19 cellular contexts compared by ENCODE assay signal in the genomic region with DNA sequence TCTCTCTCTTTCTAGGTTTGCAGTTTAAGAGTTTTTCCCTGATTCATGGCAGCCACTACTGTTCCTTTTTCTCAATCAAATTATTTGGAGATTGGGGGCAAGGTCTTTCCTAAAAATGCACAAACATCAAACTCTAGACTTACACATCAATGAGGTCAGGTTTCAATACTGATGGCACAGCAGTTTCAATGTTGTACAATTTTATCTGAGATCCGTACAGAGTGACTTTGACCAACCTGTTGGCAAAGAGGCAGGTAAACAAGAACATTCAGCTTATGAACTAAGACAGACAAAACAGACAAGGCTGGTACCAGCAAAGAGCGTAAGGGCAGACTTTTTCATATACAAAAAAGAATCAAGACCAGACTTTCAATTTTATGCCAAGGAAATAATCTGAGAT. TPM values are rescaled to one million over a fixed set of nuclear protein-coding genes. Genes with fewer than 3 reads are reported as not detected.
DNase-seq lines count a peak whose midpoint lies in the region; ATAC-seq and TF ChIP-seq lines count a peak whose summit lies in the region.
"Had no signal": no experiment of that assay in that cellular context is flagged by ENCODE, and none has a peak within 500 bp of the region (broad histone marks: within the 10 kb centered on the region; RNA-seq: fewer than 3 reads in every experiment).

No MANE protein-coding gene starts in this region.

- no peaks in the 10 kb centered on the region for H3K79me2 ChIP-seq in PC-9 (ENCODE audit: low read depth)

- POLR2A ChIA-PET in PC-9 (lab: Charles Lee; ENCODE audit: unreplicated experiment) = no interaction called here

- peaks cover 57% of the 10 kb centered on the region for H3K36me3 Mint-ChIP-seq in T-helper 2 cell treated with Interferon-gamma antibody and Interleukin-4, amounts not matched to agents 5 μg/mL and 100 μg/mL, for 36 hours (ENCODE audit: low read depth)
- peaks cover 52% of the 10 kb centered on the region for H3K36me3 Mint-ChIP-seq in CD4-positive, CD25-positive, alpha-beta regulatory T cell
- H3K36me3 Mint-ChIP-seq in activated naive CD8-positive, alpha-beta T cell = peaks cover 9% of the 10 kb centered on the region
- H3K36me3 Mint-ChIP-seq in memory B cell = peaks cover 39% of the 10 kb centered on the region

- no peak overlapping the region for H3K4me3 ChIP-seq in CD4-positive, CD25-positive, alpha-beta regulatory T cell (ENCODE audit: low read depth, low read length)
- H3K4me3 ChIP-seq in PC-9 = no peak overlapping the region
- H3K4me3 ChIP-seq: BLaER1 had no signal

- intact Hi-C loops in PC-9 (cut with micrococcal nuclease; ENCODE audit: unreplicated experiment) = no loop called here

- peaks cover 2% of the 10 kb centered on the region for H3K4me1 Mint-ChIP-seq in T-helper 2 cell treated with Interferon-gamma antibody and Interleukin-4, amounts not matched to agents 5 μg/mL and 100 μg/mL, for 36 hours (ENCODE audit: low read depth)
- peaks cover 2 to 8% (median 5%) of the 10 kb centered on the region in 4 donors for H3K4me1 Mint-ChIP-seq in CD4-positive, CD25-positive, alpha-beta regulatory T cell
- H3K4me1 Mint-ChIP-seq in activated naive CD8-positive, alpha-beta T cell (ENCODE audit: low read depth) = peaks cover 3% of the 10 kb centered on the region
- H3K4me1 Mint-ChIP-seq in memory B cell = peaks cover under 1% of the 10 kb centered on the region

- H3K9me3 Mint-ChIP-seq in T-helper 2 cell treated with Interferon-gamma antibody and Interleukin-4, amounts not matched to agents 5 μg/mL and 100 μg/mL, for 36 hours = no peaks in the 10 kb centered on the region
- H3K9me3 Mint-ChIP-seq in CD4-positive, CD25-positive, alpha-beta regulatory T cell = no peaks in the 10 kb centered on the region
- no peaks in the 10 kb centered on the region for H3K9me3 Mint-ChIP-seq in activated naive CD8-positive, alpha-beta T cell (ENCODE audit: low read depth)
- no peaks in the 10 kb centered on the region for H3K9me3 Mint-ChIP-seq in memory B cell

- peak overlapping the region; percentile 28 for H3K27ac Mint-ChIP-seq in T-helper 2 cell treated with Interferon-gamma antibody and Interleukin-4, amounts not matched to agents 5 μg/mL and 100 μg/mL, for 36 hours
- H3K27ac Mint-ChIP-seq in CD4-positive, CD25-positive, alpha-beta regulatory T cell = peak overlapping the region in 2 of 3 donors; percentile 47 to 59
- H3K27ac Mint-ChIP-seq in activated naive CD8-positive, alpha-beta T cell = peak overlapping the region; percentile 65
- peak overlapping the region; percentile 29 for H3K27ac Mint-ChIP-seq in memory B cell

- H3K4me3 Mint-ChIP-seq in T-helper 2 cell treated with Interferon-gamma antibody and Interleukin-4, amounts not matched to agents 5 μg/mL and 100 μg/mL, for 36 hours = no peak overlapping the region
- H3K4me3 Mint-ChIP-seq in CD4-positive, CD25-positive, alpha-beta regulatory T cell = no peak overlapping the region
- H3K4me3 Mint-ChIP-seq in activated naive CD8-positive, alpha-beta T cell = no peak overlapping the region
- H3K4me3 Mint-ChIP-seq in memory B cell = no peak overlapping the region

- no peak for TF ChIP-seq CTCF in PC-9 (conservative IDR thresholded peaks at IDR 0.05)

- no peaks in the 10 kb centered on the region for H3K9me2 ChIP-seq in PC-9 (ENCODE audit: insufficient read depth)

- H3K4me2 ChIP-seq in PC-9 = no peak overlapping the region
- H3K4me2 ChIP-seq: BLaER1 had no signal

- H3F3A ChIP-seq in PC-9 (ENCODE audit: insufficient read depth, low read depth) = peaks cover 22% of the 10 kb centered on the region

- no peak for ATAC-seq in CD4-positive, CD25-positive, alpha-beta regulatory T cell (ENCODE audit: low read depth in 2 of 2)
- ATAC-seq in memory B cell (ENCODE audit: low read depth) (no peak), HG03139 (IDR thresholded peaks at IDR 0.05; ENCODE audit: unreplicated experiment) (no peak)

- no peak overlapping the region for H3K27ac ChIP-seq in CD4-positive, CD25-positive, alpha-beta regulatory T cell (ENCODE audit: insufficient read depth, low read length, poor library complexity, severe bottlenecking)
- H3K27ac ChIP-seq in PC-9 = no peak overlapping the region
- H3K27ac ChIP-seq: 22Rv1, BLaER1 had no signal

- H3K27me3 Mint-ChIP-seq in T-helper 2 cell treated with Interferon-gamma antibody and Interleukin-4, amounts not matched to agents 5 μg/mL and 100 μg/mL, for 36 hours (ENCODE audit: low read depth) = no peaks in the 10 kb centered on the region
- H3K27me3 Mint-ChIP-seq in CD4-positive, CD25-positive, alpha-beta regulatory T cell = no peaks in the 10 kb centered on the region
- no peaks in the 10 kb centered on the region for H3K27me3 Mint-ChIP-seq in activated naive CD8-positive, alpha-beta T cell
- H3K27me3 Mint-ChIP-seq in memory B cell = no peaks in the 10 kb centered on the region

- CTCF ChIA-PET in PC-9 (lab: Charles Lee) = no interaction called here

- peaks cover 95% of the 10 kb centered on the region for H3K36me3 ChIP-seq in CD4-positive, CD25-positive, alpha-beta regulatory T cell (ENCODE audit: control insufficient read depth, insufficient read depth, low read length)
- peaks cover 49% of the 10 kb centered on the region for H3K36me3 ChIP-seq in PC-9 (ENCODE audit: low read depth)

- no peaks in the 10 kb centered on the region for H3K9me3 ChIP-seq in CD4-positive, CD25-positive, alpha-beta regulatory T cell (ENCODE audit: control insufficient read depth in 2 of 2, low read length in 2 of 2)
- no peaks in the 10 kb centered on the region for H3K9me3 ChIP-seq in PC-9 (ENCODE audit: insufficient read depth, low read depth)
- H3K9me3 ChIP-seq: BLaER1, Caco-2 had no signal

- BruUV-seq in PC-9 (replicated peaks; lab: Mats Ljungman, UMichigan) = no TSS peak

- no peak for DNase-seq in T-helper 2 cell treated with Interferon-gamma antibody and Interleukin-4, amounts not matched to agents 5 μg/mL and 100 μg/mL, for 36 hours (ENCODE audit: low spot score)
- no peak for DNase-seq in T-helper 2 cell
- DNase-seq in CD4-positive, CD25-positive, alpha-beta regulatory T cell = no peak
- no peak for DNase-seq in memory B cell (ENCODE audit: low spot score in 2 of 2)
- no peak for DNase-seq in NCI-H1694 treated with DMSO at 0.1 percent for 48 hours (lab: John Stamatoyannopoulos, UW)
- no peak for DNase-seq in PC-9
- DNase-seq: Caco-2, H7, Karpas-422, MM.1S, NCI-H1105 treated with DMSO at 0.1 percent for 48 hours, NCI-H1930, NCI-H2171 treated with DMSO at 0.1 percent for 48 hours, NCI-H510A, SHP77 had no signal

- no peaks in the 10 kb centered on the region for H3K27me3 ChIP-seq in CD4-positive, CD25-positive, alpha-beta regulatory T cell (ENCODE audit: control insufficient read depth, insufficient read depth, low read length)
- H3K27me3 ChIP-seq in PC-9 (ENCODE audit: insufficient read depth, low read depth) = no peaks in the 10 kb centered on the region
- H3K27me3 ChIP-seq: BLaER1 had no signal

- no peak overlapping the region for H2AFZ ChIP-seq in PC-9

- H4K20me1 ChIP-seq in PC-9 (ENCODE audit: insufficient read depth) = no peaks in the 10 kb centered on the region

- no peaks in the 10 kb centered on the region for H3K4me1 ChIP-seq in CD4-positive, CD25-positive, alpha-beta regulatory T cell (ENCODE audit: control insufficient read depth, insufficient read depth, low read length, poor library complexity, severe bottlenecking)
- H3K4me1 ChIP-seq in PC-9 (replicated peaks; ENCODE audit: insufficient read depth) = no peaks in the 10 kb centered on the region
- H3K4me1 ChIP-seq: BLaER1, Caco-2 had no signal

RNA-seq across cellular contexts. Expression of gene GSG1L, which starts 58.0 kb away (rescaled TPM):
- total RNA-seq in CD4-positive, CD25-positive, alpha-beta regulatory T cell = not detected
- polyA plus RNA-seq in CD4-positive, CD25-positive, alpha-beta regulatory T cell = under 1 TPM in 1 of 4 donors, not detected in 3; 0.15 TPM
- not detected in 2 replicates for total RNA-seq in PC-9 (2021)
- total RNA-seq: Caco-2, H7 had no signal
